2 cellular contexts compared by ENCODE assay signal in genomic region chr2:219247678-219248642, GRCh38.
TF ChIP-seq lines count a peak whose summit lies in the region.

No MANE protein-coding gene starts in this region.

TF ChIP-seq in GM12891, 5 proteins besides CTCF, POLR2A, EP300 and RAD21:
- TF ChIP-seq PAX5 (IDR thresholded peaks at IDR 0.05; ENCODE audit: insufficient read depth, low read length, severe bottlenecking) (no peak), TAF1 (IDR thresholded peaks at IDR 0.05; ENCODE audit: low read depth, low read length) (no peak), POU2F2 (IDR thresholded peaks at IDR 0.05; ENCODE audit: low read depth, low read length) (no peak), POLR2AphosphoS5 (IDR thresholded peaks at IDR 0.05; ENCODE audit: low read depth, low read length) (no peak), SPI1 (IDR thresholded peaks at IDR 0.05; ENCODE audit: low read depth, low read length) (no peak)

TF ChIP-seq in H1, 55 proteins besides CTCF, POLR2A, EP300 and RAD21:
- TF ChIP-seq SUZ12 (IDR thresholded peaks at IDR 0.05; ENCODE audit: low read length) (no peak), TEAD4 (IDR thresholded peaks at IDR 0.05; ENCODE audit: low read depth, low read length) (peak; percentile 50; the same call in 1 of the 2 replicates)
